ENCODE assay signal across 8 cellular contexts in genomic region chr4:81069706-81070331, GRCh38. TPM values are rescaled to one million over a fixed set of nuclear protein-coding genes. Genes with fewer than 3 reads are reported as not detected.
DNase-seq lines count a peak whose midpoint lies in the region; ATAC-seq lines count a peak whose summit lies in the region.

No MANE protein-coding gene starts in this region.

- in situ Hi-C loops in Caki2 (cut with HindIII; ENCODE audit: low pct_unique_long_range_greater_than_20kb, low sequenced_read_pairs) = no loop called here

- DNase-seq in Caki2 (ENCODE audit: low read depth) (peak; percentile 73), NCI-H526 (lab: John Stamatoyannopoulos, UW) (peak; percentile 70 to 84), ecto neural progenitor cell (ENCODE audit: low spot score) (peak; percentile 81), medulla oblongata (ENCODE audit: extremely low spot score) (peak; percentile 95)
- DNase-seq in activated CD4-positive, alpha-beta T cell treated with anti-CD3 and anti-CD28 coated beads, Interleukin-2, amount 50 U/mL, for 24 hours (ENCODE audit: low read depth in 1 of 2, low spot score in 1 of 2) = peak; percentile 11 to 64
- peak; percentile 6 to 32 for DNase-seq in stimulated activated CD8-positive, alpha-beta memory T cell treated with anti-CD3 and anti-CD28 coated beads, Interleukin-2, amount 100 ng/mL, for 1 hour (ENCODE audit: low read depth in 2 of 2)

- ATAC-seq in GM19467 (IDR thresholded peaks at IDR 0.05; ENCODE audit: unreplicated experiment) (peak; percentile 95), HG03558 (IDR thresholded peaks at IDR 0.05; ENCODE audit: extremely low read depth, unreplicated experiment) (peak; percentile 94)

RNA-seq across cellular contexts. Expression of gene BMP3, which starts 39.3 kb away (rescaled TPM):
- not detected in 2 replicates for total RNA-seq in Caki2 (2014; rRNA removed; shearing (Covaris generic); ENCODE audit: low replicate concordance)

Comparison
In these comparisons a context has a peak if more than half of its experiments do, and no peak if none do; other contexts are left out.
1. Peak in every context shown above with its lines: DNase-seq and ATAC-seq.
2. DNase-seq: peak in every context shown above with its lines; median percentile 95 in medulla oblongata; 81 in ecto neural progenitor cell; 77 in NCI-H526; 73 in Caki2; 38 in activated CD4-positive, alpha-beta T cell treated with anti-CD3 and anti-CD28 coated beads, Interleukin-2, amount 50 U/mL, for 24 hours; 19 in stimulated activated CD8-positive, alpha-beta memory T cell treated with anti-CD3 and anti-CD28 coated beads, Interleukin-2, amount 100 ng/mL, for 1 hour.